In genomic region chr10:239109-239508, GRCh38 we compare ENCODE assay signal across 14 cellular contexts.
DNase-seq lines count a peak whose midpoint lies in the region; ATAC-seq, FAIRE-seq and TF ChIP-seq lines count a peak whose summit lies in the region.
"Had no signal": no experiment of that assay in that cellular context is flagged by ENCODE, and none has a peak within 500 bp of the region (broad histone marks: within the 10 kb centered on the region; RNA-seq: fewer than 3 reads in every experiment).

No MANE protein-coding gene starts in this region.

- peak overlapping the region; percentile 13 for H3K27ac ChIP-seq in foreskin keratinocyte

- peak; percentile 84 for ATAC-seq in foreskin keratinocyte
- ATAC-seq: sciatic nerve had no signal

- DNase-seq in COR-L47 (lab: John Stamatoyannopoulos, UW) (peak; percentile 28), HPDE6-E6E7 (ENCODE audit: extremely low spot score) (peak; percentile 51), RKO (ENCODE audit: low spot score) (peak; percentile 77), foreskin keratinocyte (peak; percentile 70 to 74), NCI-H1048 (lab: John Stamatoyannopoulos, UW) (no peak), AG20443 (ENCODE audit: low spot score) (no peak), GM12891 (ENCODE audit: insufficient read length, low spot score) (no peak)
- DNase-seq: activated B cell treated with CpG ODN at 0.5 μM for 24 hours; CD4-positive, CD25-positive, alpha-beta regulatory T cell; hippocampal formation; NCI-H1092 treated with DMSO at 0.1 percent for 48 hours; stimulated activated naive CD4-positive, alpha-beta T cell treated with Interleukin-2 at 50 U/mL for 16 hours had no signal

- peak; percentile 67 for TF ChIP-seq CTCF in foreskin keratinocyte (conservative IDR thresholded peaks at IDR 0.05)

- H3K27me3 ChIP-seq in foreskin keratinocyte = no peaks in the 10 kb centered on the region

- FAIRE-seq in GM12891 (lab: Jason Lieb, UNC) = no peak

- no peak for TF ChIP-seq POLR2A in GM12891 (IDR thresholded peaks at IDR 0.05; ENCODE audit: low read depth, low read length)

- H3K4me1 ChIP-seq in foreskin keratinocyte = peaks cover 5% of the 10 kb centered on the region
- H3K4me1 ChIP-seq: HAP-1 had no signal

TF ChIP-seq in GM12891, 5 proteins besides CTCF, POLR2A, EP300 and RAD21:
- TF ChIP-seq TAF1 (IDR thresholded peaks at IDR 0.05; ENCODE audit: low read depth, low read length) = no peak
- TF ChIP-seq PAX5 (IDR thresholded peaks at IDR 0.05; ENCODE audit: insufficient read depth, low read length, severe bottlenecking) = no peak
- TF ChIP-seq POLR2AphosphoS5 (IDR thresholded peaks at IDR 0.05; ENCODE audit: low read depth, low read length) = no peak
- no peak for TF ChIP-seq POU2F2 (IDR thresholded peaks at IDR 0.05; ENCODE audit: low read depth, low read length)
- TF ChIP-seq SPI1 (IDR thresholded peaks at IDR 0.05; ENCODE audit: low read depth, low read length) = no peak

Comparison
In these comparisons a context has a peak if more than half of its experiments do, and no peak if none do; other contexts are left out.
1. DNase-seq: peak in COR-L47 (single experiment), HPDE6-E6E7 (single experiment), RKO (single experiment) and foreskin keratinocyte (2 of 2); none in NCI-H1048 (single experiment), AG20443 (single experiment) and GM12891 (single experiment).